ENCODE assay signal across 19 cellular contexts in the genomic region with DNA sequence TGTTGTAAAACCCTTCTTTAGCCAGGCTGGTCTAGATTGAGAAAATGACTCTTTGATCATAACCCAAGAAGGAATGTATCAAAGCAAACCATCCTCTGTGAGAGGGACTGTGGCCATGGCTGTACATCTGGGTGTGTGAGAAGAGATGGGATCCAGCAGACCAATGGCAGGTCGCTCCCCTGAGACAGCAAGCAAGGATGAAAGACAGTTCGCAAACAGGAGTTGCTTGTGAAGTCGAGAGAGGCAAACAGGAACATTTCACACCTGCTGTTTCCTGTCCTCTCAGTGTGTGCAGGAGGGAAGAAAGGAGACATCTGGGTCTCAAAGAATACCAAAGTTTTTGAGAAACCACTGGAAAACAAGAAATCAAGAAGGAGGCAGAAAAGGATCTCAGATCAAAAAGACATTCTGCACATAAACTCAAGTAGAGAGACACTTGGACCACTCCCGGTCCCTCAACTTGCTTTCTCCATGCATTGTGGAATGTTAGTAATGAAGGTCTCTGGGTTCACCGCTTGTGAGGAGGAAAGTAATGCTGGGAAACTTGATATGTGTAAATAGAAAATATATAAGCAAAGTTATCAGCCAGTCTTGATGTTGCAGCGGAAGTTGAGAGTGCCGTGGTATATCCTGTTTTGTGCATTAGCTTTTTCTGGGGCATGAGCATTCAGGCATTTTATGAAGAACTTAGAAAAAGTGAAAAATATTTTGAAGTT.
DNase-seq lines count a peak whose midpoint lies in the region; ATAC-seq and TF ChIP-seq lines count a peak whose summit lies in the region.
"Had no signal": no experiment of that assay in that cellular context is flagged by ENCODE, and none has a peak within 500 bp of the region (broad histone marks: within the 10 kb centered on the region; RNA-seq: fewer than 3 reads in every experiment).

No MANE protein-coding gene starts in this region.

- peak overlapping the region; percentile 21 for H2AFZ ChIP-seq in neural progenitor cell (replicated peaks)

- H3K27ac ChIP-seq in RWPE2 (ENCODE audit: poor library complexity, severe bottlenecking) (peak overlapping the region; percentile 57), neural progenitor cell (no peak overlapping the region)
- H3K27ac ChIP-seq: coronary artery, ovary, SJSA1, tibial nerve had no signal

- H3K27ac Mint-ChIP-seq in activated naive CD8-positive, alpha-beta T cell = no peak overlapping the region
- H3K27ac Mint-ChIP-seq in activated naive CD8-positive, alpha-beta T cell treated with anti-CD3 and anti-CD28 coated beads for 36 hours = no peak overlapping the region
- H3K27ac Mint-ChIP-seq in neural progenitor cell = peak overlapping the region; percentile 38
- H3K27ac Mint-ChIP-seq: activated CD8-positive, alpha-beta memory T cell treated with anti-CD3 and anti-CD28 coated beads, Interleukin-2, amount 10 ng/mL, durations not matched to agents 7 days and 5 days had no signal

- no peaks in the 10 kb centered on the region for H3K79me2 ChIP-seq in neural progenitor cell (ENCODE audit: low read depth)

- no peaks in the 10 kb centered on the region for H3K36me3 ChIP-seq in H7 (replicated peaks; ENCODE audit: control insufficient read depth, insufficient read depth, low read length)
- H3K36me3 ChIP-seq in RWPE2 (ENCODE audit: low read depth) = no peaks in the 10 kb centered on the region
- H3K36me3 ChIP-seq in neural progenitor cell = no peaks in the 10 kb centered on the region
- H3K36me3 ChIP-seq: ovary, SJSA1, tibial nerve had no signal

- TF ChIP-seq CTCF in RWPE2 (IDR thresholded peaks at IDR 0.05; ENCODE audit: poor library complexity, severe bottlenecking) = no peak
- TF ChIP-seq CTCF in neural progenitor cell (IDR thresholded peaks at IDR 0.05) = no peak
- no peak for TF ChIP-seq CTCF in lower leg skin (IDR thresholded peaks at IDR 0.05)

- peak overlapping the region; percentile 62 for H3K4me3 Mint-ChIP-seq in activated naive CD8-positive, alpha-beta T cell
- H3K4me3 Mint-ChIP-seq in activated naive CD8-positive, alpha-beta T cell treated with anti-CD3 and anti-CD28 coated beads for 36 hours = no peak overlapping the region
- no peak overlapping the region for H3K4me3 Mint-ChIP-seq in neural progenitor cell
- H3K4me3 Mint-ChIP-seq: activated CD8-positive, alpha-beta memory T cell treated with anti-CD3 and anti-CD28 coated beads, Interleukin-2, amount 10 ng/mL, durations not matched to agents 7 days and 5 days had no signal

- no peak for ATAC-seq in RWPE2 (ENCODE audit: low read depth)
- ATAC-seq: activated CD8-positive, alpha-beta memory T cell treated with anti-CD3 and anti-CD28 coated beads, Interleukin-2, amount 10 ng/mL, durations not matched to agents 7 days and 5 days had no signal

- H3K4me3 ChIP-seq in H7 (ENCODE audit: insufficient read depth, low read depth, low read length) = no peak overlapping the region
- no peak overlapping the region for H3K4me3 ChIP-seq in RWPE2 (ENCODE audit: severe bottlenecking)
- no peak overlapping the region for H3K4me3 ChIP-seq in neural progenitor cell
- H3K4me3 ChIP-seq in lower leg skin (ENCODE audit: low read depth, poor library complexity, severe bottlenecking) = no peak overlapping the region
- H3K4me3 ChIP-seq: coronary artery, ovary, SJSA1, tibial nerve had no signal

- peaks cover 13% of the 10 kb centered on the region for H3K4me1 Mint-ChIP-seq in activated naive CD8-positive, alpha-beta T cell (ENCODE audit: low read depth)
- peaks cover 11% of the 10 kb centered on the region for H3K4me1 Mint-ChIP-seq in activated naive CD8-positive, alpha-beta T cell treated with anti-CD3 and anti-CD28 coated beads for 36 hours
- H3K4me1 Mint-ChIP-seq in neural progenitor cell = peaks cover 26% of the 10 kb centered on the region

- H3K36me3 Mint-ChIP-seq in activated naive CD8-positive, alpha-beta T cell = no peaks in the 10 kb centered on the region
- H3K36me3 Mint-ChIP-seq in activated naive CD8-positive, alpha-beta T cell treated with anti-CD3 and anti-CD28 coated beads for 36 hours = no peaks in the 10 kb centered on the region
- no peaks in the 10 kb centered on the region for H3K36me3 Mint-ChIP-seq in neural progenitor cell
- H3K36me3 Mint-ChIP-seq: activated CD8-positive, alpha-beta memory T cell treated with anti-CD3 and anti-CD28 coated beads, Interleukin-2, amount 10 ng/mL, durations not matched to agents 7 days and 5 days had no signal

- H3K9me3 ChIP-seq in RWPE2 (ENCODE audit: severe bottlenecking) (no peaks in the 10 kb centered on the region), neural progenitor cell (ENCODE audit: low read depth) (no peaks in the 10 kb centered on the region)
- H3K9me3 ChIP-seq: ovary, SJSA1, tibial nerve had no signal

- 79% methylated on average over 7 of the region's 7 CpGs for WGBS in lower leg skin, 2 donors

- no peaks in the 10 kb centered on the region for H3K27me3 ChIP-seq in H7 (ENCODE audit: control insufficient read depth, insufficient read depth, low read length)
- no peaks in the 10 kb centered on the region for H3K27me3 ChIP-seq in RWPE2 (ENCODE audit: insufficient read depth, poor library complexity, severe bottlenecking)
- no peaks in the 10 kb centered on the region for H3K27me3 ChIP-seq in neural progenitor cell
- H3K27me3 ChIP-seq: ovary, SJSA1, tibial nerve had no signal

- H3K4me1 ChIP-seq in RWPE2 (ENCODE audit: insufficient read depth, poor library complexity, severe bottlenecking) (peaks cover 35% of the 10 kb centered on the region), neural progenitor cell (no peaks in the 10 kb centered on the region)
- H3K4me1 ChIP-seq: SJSA1 had no signal

- intact Hi-C loops in lower leg skin (cut with DNase I; ENCODE audit: low total_unique reads) = no loop called here

- H3K27me3 Mint-ChIP-seq in activated naive CD8-positive, alpha-beta T cell = no peaks in the 10 kb centered on the region
- no peaks in the 10 kb centered on the region for H3K27me3 Mint-ChIP-seq in activated naive CD8-positive, alpha-beta T cell treated with anti-CD3 and anti-CD28 coated beads for 36 hours
- no peaks in the 10 kb centered on the region for H3K27me3 Mint-ChIP-seq in neural progenitor cell (ENCODE audit: insufficient read depth, low read depth)

- TF ChIP-seq POLR2A in lower leg skin (IDR thresholded peaks at IDR 0.05) = no peak

- H4K20me1 ChIP-seq in neural progenitor cell (ENCODE audit: low read depth) = no peaks in the 10 kb centered on the region

- DNase-seq in activated naive CD8-positive, alpha-beta T cell treated with anti-CD3 and anti-CD28 coated beads for 36 hours = no peak
- peak; percentile 1 for DNase-seq in H7
- DNase-seq in RWPE2 (ENCODE audit: low spot score) = no peak
- no peak for DNase-seq in neural progenitor cell (ENCODE audit: low spot score)
- no peak for DNase-seq in lower leg skin (ENCODE audit: low spot score in 2 of 2)
- DNase-seq in DMS153 (lab: John Stamatoyannopoulos, UW) = no peak
- DNase-seq in NCI-H146 (lab: John Stamatoyannopoulos, UW) = no peak
- DNase-seq: activated CD8-positive, alpha-beta memory T cell treated with anti-CD3 and anti-CD28 coated beads, Interleukin-2, amount 10 ng/mL, durations not matched to agents 7 days and 5 days; activated gamma-delta T cell; EL; Karpas-422; NCI-H1105 treated with DMSO at 0.1 percent for 48 hours; NCI-H2107; OCI-M1; ovary had no signal

- H3K4me2 ChIP-seq in neural progenitor cell = no peak overlapping the region

- H3K9ac ChIP-seq in neural progenitor cell = no peak overlapping the region

- no peaks in the 10 kb centered on the region for H3F3A ChIP-seq in neural progenitor cell (ENCODE audit: low read depth)

- H3K9me3 Mint-ChIP-seq in activated naive CD8-positive, alpha-beta T cell (ENCODE audit: low read depth) = no peaks in the 10 kb centered on the region
- H3K9me3 Mint-ChIP-seq in activated naive CD8-positive, alpha-beta T cell treated with anti-CD3 and anti-CD28 coated beads for 36 hours = no peaks in the 10 kb centered on the region
- no peaks in the 10 kb centered on the region for H3K9me3 Mint-ChIP-seq in neural progenitor cell
